Comparison of ENCODE assay signal across 15 cellular contexts in the genomic region with DNA sequence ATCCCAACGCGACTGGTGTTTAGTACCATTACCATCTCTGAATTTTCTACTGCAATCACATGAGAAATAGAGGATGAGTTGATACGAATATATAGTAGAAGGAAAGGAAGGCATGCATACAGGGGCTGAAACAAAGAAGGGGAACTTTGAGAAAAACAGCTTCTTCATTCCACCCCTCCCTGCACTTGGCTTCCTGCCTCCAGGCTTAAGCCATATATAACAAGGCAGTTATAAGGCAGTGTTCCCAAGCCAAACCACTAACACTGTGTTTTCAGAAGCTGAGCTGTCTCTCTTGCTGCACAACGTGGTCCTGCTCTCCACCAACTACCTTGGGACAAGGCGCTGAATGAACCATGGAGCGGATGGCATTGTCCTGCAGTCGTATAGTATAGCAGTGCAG. TPM values are rescaled to one million over a fixed set of nuclear protein-coding genes. Genes with fewer than 3 reads are reported as not detected.
DNase-seq lines count a peak whose midpoint lies in the region; TF ChIP-seq lines count a peak whose summit lies in the region.
"Had no signal": no experiment of that assay in that cellular context is flagged by ENCODE, and none has a peak within 500 bp of the region (broad histone marks: within the 10 kb centered on the region; RNA-seq: fewer than 3 reads in every experiment).

No MANE protein-coding gene starts in this region.

- no peaks in the 10 kb centered on the region for H3K9me3 Mint-ChIP-seq in activated naive CD4-positive, alpha-beta T cell treated with anti-CD3 and anti-CD28 coated beads for 36 hours
- H3K9me3 Mint-ChIP-seq in brain (no peaks in the 10 kb centered on the region), nephron progenitor cell (no peaks in the 10 kb centered on the region)

- no peaks in the 10 kb centered on the region for H3K9me2 ChIP-seq in Karpas-422 (replicated peaks; ENCODE audit: insufficient read depth, low read length)

- no peak overlapping the region for H3K27ac ChIP-seq in Karpas-422 (ENCODE audit: low read length)
- H3K27ac ChIP-seq: BLaER1 treated with 17β-estradiol and CSF1 and Interleukin-3, amounts not matched to agents 10 nM and 100 nM had no signal

- peak overlapping the region; percentile 36 for H3K27ac Mint-ChIP-seq in activated naive CD4-positive, alpha-beta T cell treated with anti-CD3 and anti-CD28 coated beads for 36 hours
- H3K27ac Mint-ChIP-seq in brain = peak overlapping the region in 3 of 5 experiments; percentile 37 to 83 (median 73)
- H3K27ac Mint-ChIP-seq in nephron progenitor cell = peak overlapping the region; percentile 81

- H3K27me3 Mint-ChIP-seq in activated naive CD4-positive, alpha-beta T cell treated with anti-CD3 and anti-CD28 coated beads for 36 hours (ENCODE audit: low read depth) = no peaks in the 10 kb centered on the region
- H3K27me3 Mint-ChIP-seq in brain (no peaks in the 10 kb centered on the region), nephron progenitor cell (ENCODE audit: low read depth, poor library complexity) (peaks cover 2% of the 10 kb centered on the region)

- peaks cover 31% of the 10 kb centered on the region; the same call in 1 of the 2 replicates for H3K36me3 ChIP-seq in Karpas-422 (ENCODE audit: insufficient read depth, low read length)

- no peak for DNase-seq in activated naive CD4-positive, alpha-beta T cell treated with anti-CD3 and anti-CD28 coated beads for 36 hours
- no peak for DNase-seq in activated naive CD4-positive, alpha-beta T cell treated with anti-CD3 and anti-CD28 coated beads, Interleukin-2, amount 50 U/mL, for 16 hours
- DNase-seq in Karpas-422 (peak; percentile 33), nephron progenitor cell (no peak), T-helper 2 cell (no peak), DMS114 treated with DMSO at 0.1 percent for 48 hours (lab: John Stamatoyannopoulos, UW; ENCODE audit: unreplicated experiment) (no peak)
- DNase-seq in stimulated activated CD4-positive, alpha-beta T cell treated with anti-CD3 and anti-CD28 coated beads, Interleukin-2, amount 100 ng/mL, for 48 hours = no peak
- DNase-seq: KBM-7, NCI-H1048, NCI-H146, NCI-H2081, NCI-H510A, SHP77 had no signal

- H3K9me3 ChIP-seq in Karpas-422 (ENCODE audit: low read length) = no peaks in the 10 kb centered on the region
- H3K9me3 ChIP-seq: BLaER1 treated with 17β-estradiol and CSF1 and Interleukin-3, amounts not matched to agents 10 nM and 100 nM had no signal

- no peaks in the 10 kb centered on the region for H3K27me3 ChIP-seq in Karpas-422 (ENCODE audit: low read length)
- H3K27me3 ChIP-seq: BLaER1 treated with 17β-estradiol and CSF1 and Interleukin-3, amounts not matched to agents 10 nM and 100 nM had no signal

- no peak overlapping the region for H2AFZ ChIP-seq in Karpas-422 (ENCODE audit: low read length)

- H3K4me2 ChIP-seq in Karpas-422 (ENCODE audit: low read depth, low read length, poor library complexity, severe bottlenecking) = no peak overlapping the region

- intact Hi-C loops in activated naive CD4-positive, alpha-beta T cell treated with anti-CD3 and anti-CD28 coated beads for 36 hours (cut with micrococcal nuclease) = no loop called here

- TF ChIP-seq CTCF in brain (conservative IDR thresholded peaks at IDR 0.05) (no peak), nephron progenitor cell (IDR thresholded peaks at IDR 0.05) (no peak)

- no peaks in the 10 kb centered on the region for H3K79me2 ChIP-seq in Karpas-422 (ENCODE audit: low read length)

- no peaks in the 10 kb centered on the region for H3K4me1 Mint-ChIP-seq in activated naive CD4-positive, alpha-beta T cell treated with anti-CD3 and anti-CD28 coated beads for 36 hours (ENCODE audit: low read depth)
- H3K4me1 Mint-ChIP-seq in brain (no peaks in the 10 kb centered on the region), nephron progenitor cell (no peaks in the 10 kb centered on the region)

- H4K20me1 ChIP-seq in Karpas-422 (ENCODE audit: insufficient read depth, low read depth, low read length) = no peaks in the 10 kb centered on the region

- H3K36me3 Mint-ChIP-seq in activated naive CD4-positive, alpha-beta T cell treated with anti-CD3 and anti-CD28 coated beads for 36 hours (ENCODE audit: low read depth) = peaks cover 33% of the 10 kb centered on the region
- H3K36me3 Mint-ChIP-seq in brain (peaks cover 37% of the 10 kb centered on the region), nephron progenitor cell (ENCODE audit: low read depth) (peaks cover 53% of the 10 kb centered on the region)

- H3K9ac ChIP-seq in Karpas-422 (ENCODE audit: low read length) = no peak overlapping the region
- H3K9ac ChIP-seq: BLaER1 treated with 17β-estradiol and CSF1 and Interleukin-3, amounts not matched to agents 10 nM and 100 nM had no signal

- no peak overlapping the region for H3K4me3 Mint-ChIP-seq in activated naive CD4-positive, alpha-beta T cell treated with anti-CD3 and anti-CD28 coated beads for 36 hours
- H3K4me3 Mint-ChIP-seq in brain (no peak overlapping the region), nephron progenitor cell (no peak overlapping the region)

- H3K4me3 ChIP-seq in Karpas-422 (ENCODE audit: low read length) = no peak overlapping the region
- H3K4me3 ChIP-seq: BLaER1 treated with 17β-estradiol and CSF1 and Interleukin-3, amounts not matched to agents 10 nM and 100 nM had no signal

- CTCF ChIA-PET in activated naive CD4-positive, alpha-beta T cell treated with anti-CD3 and anti-CD28 coated beads for 36 hours (lab: Charles Lee) = no interaction called here

- no peaks in the 10 kb centered on the region for H3K4me1 ChIP-seq in Karpas-422 (ENCODE audit: low read length)

RNA-seq across cellular contexts. Expression of a gene that starts 11.0 kb away (rescaled TPM):
- total RNA-seq in activated naive CD4-positive, alpha-beta T cell treated with anti-CD3 and anti-CD28 coated beads for 36 hours = 10 to 100 TPM; 88.7 to 89.0 TPM
- 95.0 and 105 TPM in 2 replicates for total RNA-seq in Karpas-422 (2014; rRNA removed; shearing (Covaris generic); ENCODE audit: low replicate concordance)
- polyA plus RNA-seq in brain (ENCODE audit: insufficient read depth, low read depth, low replicate concordance) = 64.6 TPM

RNA-seq across cellular contexts. Expression of a gene that starts 24.3 kb away (rescaled TPM):
- 10 to 100 TPM in 1 of 2 experiments, 1 to 10 TPM in 1; 8.4 to 11.0 TPM for total RNA-seq in activated naive CD4-positive, alpha-beta T cell treated with anti-CD3 and anti-CD28 coated beads for 36 hours
- total RNA-seq in Karpas-422 (2014; rRNA removed; shearing (Covaris generic); ENCODE audit: low replicate concordance) = 14.5 and 15.2 TPM in 2 replicates
- polyA plus RNA-seq in brain (ENCODE audit: insufficient read depth, low read depth, low replicate concordance) = 25.4 TPM

RNA-seq across cellular contexts. Expression of a gene that starts 32.9 kb away (rescaled TPM):
- total RNA-seq in activated naive CD4-positive, alpha-beta T cell treated with anti-CD3 and anti-CD28 coated beads for 36 hours = 10 to 100 TPM; 18.6 to 27.0 TPM
- 38.2 and 47.4 TPM in 2 replicates for total RNA-seq in Karpas-422 (2014; rRNA removed; shearing (Covaris generic); ENCODE audit: low replicate concordance)
- polyA plus RNA-seq in brain (ENCODE audit: insufficient read depth, low read depth, low replicate concordance) = 18.2 TPM
